ENCODE assay signal across 25 cellular contexts in genomic region chr19:30512748-30513389, GRCh38.
DNase-seq lines count a peak whose midpoint lies in the region; TF ChIP-seq lines count a peak whose summit lies in the region.
"Had no signal": no experiment of that assay in that cellular context is flagged by ENCODE, and none has a peak within 500 bp of the region (broad histone marks: within the 10 kb centered on the region; RNA-seq: fewer than 3 reads in every experiment).

No MANE protein-coding gene starts in this region.

- H3K9me3 Mint-ChIP-seq in nephron, result no peaks in the 10 kb centered on the region
- H3K9me3 Mint-ChIP-seq: activated naive CD8-positive, alpha-beta T cell treated with anti-CD3 and anti-CD28 coated beads, Interleukin-2, amount 50 U/mL, for 24 hours; nephron progenitor cell had no signal

- H3K9ac ChIP-seq in SK-N-MC (ENCODE audit: insufficient read length), result no peak overlapping the region

- no peak for TF ChIP-seq CTCF in nephron (IDR thresholded peaks at IDR 0.05; ENCODE audit: unreplicated experiment in 3 of 3)

- peak; percentile 68 for DNase-seq in DMS 273 treated with DMSO at 0.1 percent for 48 hours (lab: John Stamatoyannopoulos, UW)
- DNase-seq in NCI-H1930 (lab: John Stamatoyannopoulos, UW), result peak; percentile 33 to 62
- DNase-seq in SK-N-MC (ENCODE audit: low read depth, low spot score), result peak; percentile 65
- DNase-seq in activated naive CD4-positive, alpha-beta T cell treated with Interleukin-2 at 50 U/mL for 16 hours, result no peak
- no peak for DNase-seq in stimulated activated CD4-positive, alpha-beta T cell treated with anti-CD3 and anti-CD28 coated beads, Interleukin-15, amount 100 ng/mL, for 24 hours
- DNase-seq in activated gamma-delta T cell treated with Interleukin-2 at 50 U/mL for 16 hours, result no peak
- DNase-seq: activated CD4-positive, alpha-beta T cell treated with anti-CD3 and anti-CD28 coated beads, Interleukin-2, amount 50 U/mL, for 1 hour; activated CD8-positive, alpha-beta memory T cell treated with anti-CD3 and anti-CD28 coated beads, Interleukin-2, amount 50 U/mL, for 48 hours; activated naive CD8-positive, alpha-beta T cell treated with anti-CD3 and anti-CD28 coated beads, Interleukin-2, amount 50 U/mL, for 24 hours; brain microvascular endothelial cell; Caco-2; colonic mucosa; heart left ventricle; HFFc6; left ventricle myocardium inferior; midbrain; NCI-H146; NCI-H510A; nephron progenitor cell; SHP77; sigmoid colon had no signal

- no peaks in the 10 kb centered on the region for H3K36me3 ChIP-seq in SK-N-MC (ENCODE audit: insufficient read depth, low read length)
- H3K36me3 ChIP-seq: brain microvascular endothelial cell, colonic mucosa, heart left ventricle, left ventricle myocardium inferior, sigmoid colon, thoracic aorta had no signal

- H3K4me1 Mint-ChIP-seq in nephron, result peaks cover 12% of the 10 kb centered on the region
- H3K4me1 Mint-ChIP-seq: activated naive CD8-positive, alpha-beta T cell treated with anti-CD3 and anti-CD28 coated beads, Interleukin-2, amount 50 U/mL, for 24 hours; B cell; nephron progenitor cell; stimulated activated memory B cell treated with anti-CD40 and anti-IgM and Interleukin-4, amounts not matched to agents 10 μg/mL and 1 μg/mL and 100 μg/mL, for 72 hours had no signal

- H3K4me3 ChIP-seq in SK-N-MC, result no peak overlapping the region
- H3K4me3 ChIP-seq: colonic mucosa, heart left ventricle, left ventricle myocardium inferior, sigmoid colon, thoracic aorta had no signal

- H3K27me3 Mint-ChIP-seq in nephron (ENCODE audit: low read depth), result peaks cover 6% of the 10 kb centered on the region
- H3K27me3 Mint-ChIP-seq: activated naive CD8-positive, alpha-beta T cell treated with anti-CD3 and anti-CD28 coated beads, Interleukin-2, amount 50 U/mL, for 24 hours; B cell; stimulated activated memory B cell treated with anti-CD40 and anti-IgM and Interleukin-4, amounts not matched to agents 10 μg/mL and 1 μg/mL and 100 μg/mL, for 72 hours had no signal

- H3K4me3 Mint-ChIP-seq in nephron, result no peak overlapping the region
- H3K4me3 Mint-ChIP-seq: activated naive CD8-positive, alpha-beta T cell treated with anti-CD3 and anti-CD28 coated beads, Interleukin-2, amount 50 U/mL, for 24 hours; B cell; HFFc6; nephron progenitor cell; stimulated activated memory B cell treated with anti-CD40 and anti-IgM and Interleukin-4, amounts not matched to agents 10 μg/mL and 1 μg/mL and 100 μg/mL, for 72 hours had no signal

- H3K9me3 ChIP-seq in SK-N-MC (ENCODE audit: low read depth, low read length), result no peaks in the 10 kb centered on the region
- H3K9me3 ChIP-seq: Caco-2, colonic mucosa, heart left ventricle, left ventricle myocardium inferior, sigmoid colon, thoracic aorta had no signal

- H3K36me3 Mint-ChIP-seq in nephron (ENCODE audit: low read depth), result no peaks in the 10 kb centered on the region
- H3K36me3 Mint-ChIP-seq: stimulated activated memory B cell treated with anti-CD40 and anti-IgM and Interleukin-4, amounts not matched to agents 10 μg/mL and 1 μg/mL and 100 μg/mL, for 72 hours had no signal

- peak overlapping the region; percentile 42 to 80 (median 55) for H3K27ac Mint-ChIP-seq in nephron
- H3K27ac Mint-ChIP-seq: activated naive CD8-positive, alpha-beta T cell treated with anti-CD3 and anti-CD28 coated beads, Interleukin-2, amount 50 U/mL, for 24 hours; B cell; HFFc6; nephron progenitor cell; stimulated activated memory B cell treated with anti-CD40 and anti-IgM and Interleukin-4, amounts not matched to agents 10 μg/mL and 1 μg/mL and 100 μg/mL, for 72 hours had no signal

- H3K27ac ChIP-seq in SK-N-MC, result no peak overlapping the region
- H3K27ac ChIP-seq: brain microvascular endothelial cell, colonic mucosa, heart left ventricle, left ventricle myocardium inferior, sigmoid colon, thoracic aorta had no signal

Comparison
In these comparisons a context has a peak if more than half of its experiments do, and no peak if none do; other contexts are left out.
1. DNase-seq: peak in DMS 273 treated with DMSO at 0.1 percent for 48 hours (single experiment), NCI-H1930 (2 of 2) and SK-N-MC (single experiment); none in activated naive CD4-positive, alpha-beta T cell treated with Interleukin-2 at 50 U/mL for 16 hours (single experiment), stimulated activated CD4-positive, alpha-beta T cell treated with anti-CD3 and anti-CD28 coated beads, Interleukin-15, amount 100 ng/mL, for 24 hours (single experiment) and activated gamma-delta T cell treated with Interleukin-2 at 50 U/mL for 16 hours (single experiment).